Comparison of ENCODE assay signal across 9 cellular contexts in genomic region chr7:93890464-93891068, GRCh38. TPM values are rescaled to one million over a fixed set of nuclear protein-coding genes. Genes with fewer than 3 reads are reported as not detected.
DNase-seq lines count a peak whose midpoint lies in the region; ATAC-seq, FAIRE-seq and TF ChIP-seq lines count a peak whose summit lies in the region.
"Had no signal": no experiment of that assay in that cellular context is flagged by ENCODE, and none has a peak within 500 bp of the region (broad histone marks: within the 10 kb centered on the region; RNA-seq: fewer than 3 reads in every experiment).

Gene TFPI2, minus strand, starts transcription at chr7:93890753. Its CDS starts 75 bp downstream, at chr7:93890678.

- H3K4me3 Mint-ChIP-seq in stimulated activated memory B cell treated with anti-CD40 and anti-IgM and Interleukin-4, amounts not matched to agents 10 μg/mL and 1 μg/mL and 100 μg/mL, for 72 hours, result peak within 1 kb of the TSS; percentile 88

- H3K27me3 Mint-ChIP-seq in stimulated activated memory B cell treated with anti-CD40 and anti-IgM and Interleukin-4, amounts not matched to agents 10 μg/mL and 1 μg/mL and 100 μg/mL, for 72 hours, result peaks cover 34% of the 10 kb centered on the region

- peaks cover 16% of the 10 kb centered on the region for H3K9me3 ChIP-seq in BLaER1

- H3K27me3 ChIP-seq in BLaER1 (peaks cover 37% of the 10 kb centered on the region), bronchial epithelial cell (ENCODE audit: control insufficient read depth, insufficient read depth, low read length) (no peaks in the 10 kb centered on the region)

- DNase-seq in M059J (ENCODE audit: low read depth) (peak; percentile 84), bronchial epithelial cell (ENCODE audit: low read depth) (peak; percentile 91), left lobe of liver (ENCODE audit: low spot score) (no peak), NCI-H526 treated with DMSO at 0.1 percent for 48 hours (lab: John Stamatoyannopoulos, UW) (no peak), NCI-H2196 (lab: John Stamatoyannopoulos, UW; ENCODE audit: unreplicated experiment) (no peak)

- H4K20me1 ChIP-seq in BLaER1, result no peaks in the 10 kb centered on the region

- H3K4me2 ChIP-seq in BLaER1, result peak within 1 kb of the TSS; percentile 51

- peak within 1 kb of the TSS; percentile 78 for H3K27ac Mint-ChIP-seq in stimulated activated memory B cell treated with anti-CD40 and anti-IgM and Interleukin-4, amounts not matched to agents 10 μg/mL and 1 μg/mL and 100 μg/mL, for 72 hours

- peaks cover 9% of the 10 kb centered on the region; the same call in 1 of the 2 replicates for H3K4me1 ChIP-seq in BLaER1

- H3K9ac ChIP-seq in BLaER1, result no peak within 1 kb of the TSS

- peak; percentile 34 for ATAC-seq in GM21367 (IDR thresholded peaks at IDR 0.05; ENCODE audit: unreplicated experiment)
- ATAC-seq in left lobe of liver, result peak; percentile 38
- peak; percentile 79 for ATAC-seq in stimulated activated memory B cell treated with anti-CD40 and anti-IgM and Interleukin-4, amounts not matched to agents 10 μg/mL and 1 μg/mL and 100 μg/mL, for 72 hours

- H3K4me3 ChIP-seq in BLaER1 (peak within 1 kb of the TSS; percentile 52), bronchial epithelial cell (ENCODE audit: low read depth, low read length) (peak within 1 kb of the TSS; percentile 51)

- no peaks in the 10 kb centered on the region for H3K36me3 ChIP-seq in BLaER1
- no peaks in the 10 kb centered on the region for H3K36me3 ChIP-seq in bronchial epithelial cell (ENCODE audit: control insufficient read depth, insufficient read depth, low read length)

- no peak for TF ChIP-seq CTCF in bronchial epithelial cell (IDR thresholded peaks at IDR 0.05; ENCODE audit: insufficient read depth, low read length, severe bottlenecking)

- peaks cover 6% of the 10 kb centered on the region for H3K36me3 Mint-ChIP-seq in stimulated activated memory B cell treated with anti-CD40 and anti-IgM and Interleukin-4, amounts not matched to agents 10 μg/mL and 1 μg/mL and 100 μg/mL, for 72 hours

- H3K4me1 Mint-ChIP-seq in stimulated activated memory B cell treated with anti-CD40 and anti-IgM and Interleukin-4, amounts not matched to agents 10 μg/mL and 1 μg/mL and 100 μg/mL, for 72 hours, result peaks cover 30% of the 10 kb centered on the region

- no peak within 1 kb of the TSS for H3K27ac ChIP-seq in BLaER1

- H3K9me3 Mint-ChIP-seq in stimulated activated memory B cell treated with anti-CD40 and anti-IgM and Interleukin-4, amounts not matched to agents 10 μg/mL and 1 μg/mL and 100 μg/mL, for 72 hours, result peaks cover 2% of the 10 kb centered on the region

- FAIRE-seq in bronchial epithelial cell (lab: Jason Lieb, UNC), result no peak

RNA-seq across cellular contexts. Expression of gene TFPI2, which starts in this region (rescaled TPM):
- total RNA-seq in M059J (2014; rRNA removed; shearing (Covaris generic)), result 18.5 and 28.7 TPM in 2 replicates
- 2.8 and 8.7 TPM in 2 replicates for total RNA-seq in bronchial epithelial cell
- total RNA-seq in left lobe of liver, result 0.96 TPM
- total RNA-seq: HT1080 had no signal

Comparison
In these comparisons a context has a peak if more than half of its experiments do, and no peak if none do; other contexts are left out.
1. Peak in ATAC-seq in left lobe of liver; RNA of the gene not detected or under 1 TPM.
2. DNase-seq: peak in M059J (single experiment) and bronchial epithelial cell (single experiment); none in left lobe of liver (single experiment), NCI-H526 treated with DMSO at 0.1 percent for 48 hours (single experiment) and NCI-H2196 (single experiment).
3. Peak in every context shown above with its lines, with median percentiles within 50 percentile points of each other: ATAC-seq.